ENCODE assay signal across 10 cellular contexts in genomic region chr2:234203135-234203984, GRCh38.
DNase-seq lines count a peak whose midpoint lies in the region; ATAC-seq, FAIRE-seq and TF ChIP-seq lines count a peak whose summit lies in the region.
"Had no signal": no experiment of that assay in that cellular context is flagged by ENCODE, and none has a peak within 500 bp of the region (broad histone marks: within the 10 kb centered on the region; RNA-seq: fewer than 3 reads in every experiment).

No MANE protein-coding gene starts in this region.

- H3K36me3 Mint-ChIP-seq in natural killer cell treated with Interleukin-12 subunit alpha and Interleukin-12 subunit beta and Interleukin-15 and Interleukin-18, amount 100 ng/mL, for 72 hours = peaks cover 4% of the 10 kb centered on the region

- H3K27ac ChIP-seq in A673 (ENCODE audit: low read depth, low read length, poor library complexity, severe bottlenecking) = no peak overlapping the region
- no peak overlapping the region for H3K27ac ChIP-seq in HepG2 (ENCODE audit: extremely low read length, insufficient read depth, low read length)

- DNase-seq in A673 (ENCODE audit: low spot score) (peak; percentile 82), H54 (ENCODE audit: insufficient read length, low spot score) (peak; percentile 58), astrocyte of the hippocampus (ENCODE audit: low read depth, low spot score) (peak; percentile 95), HepG2 (ENCODE audit: low spot score) (peak; percentile 70), NCI-H2171 (lab: John Stamatoyannopoulos, UW) (no peak), KBM-7 (no peak)
- DNase-seq in stimulated activated naive CD4-positive, alpha-beta T cell treated with Interleukin-2 at 50 U/mL for 16 hours (lab: John Stamatoyannopoulos, UW) = no peak
- no peak for DNase-seq in natural killer cell treated with Interleukin-12 subunit alpha and Interleukin-12 subunit beta and Interleukin-15 and Interleukin-18, amount 100 ng/mL, for 72 hours (ENCODE audit: low spot score)
- DNase-seq: OCI-M1 had no signal

- H3K4me1 Mint-ChIP-seq in natural killer cell treated with Interleukin-12 subunit alpha and Interleukin-12 subunit beta and Interleukin-15 and Interleukin-18, amount 100 ng/mL, for 72 hours (ENCODE audit: low read depth in 2 of 2) = peaks cover 2 to 6% of the 10 kb centered on the region in 2 donors

- no peaks in the 10 kb centered on the region for H4K20me1 ChIP-seq in HepG2 (ENCODE audit: insufficient read depth, low read length)

- H3K79me2 ChIP-seq in HepG2 (ENCODE audit: insufficient read depth, low read length) = no peaks in the 10 kb centered on the region

- CTCF ChIA-PET in A673 (lab: Charles Lee) = no interaction called here
- CTCF ChIA-PET in HepG2 (lab: Yijun Ruan, JAX; ENCODE audit: low intra/inter-chr PET ratio, low total read pairs) = no interaction called here

- H3K9ac ChIP-seq in HepG2 (ENCODE audit: insufficient read depth, low read depth, low read length) = no peak overlapping the region

- no peak overlapping the region for H3K27ac Mint-ChIP-seq in natural killer cell treated with Interleukin-12 subunit alpha and Interleukin-12 subunit beta and Interleukin-15 and Interleukin-18, amount 100 ng/mL, for 72 hours
- H3K27ac Mint-ChIP-seq: activated naive CD8-positive, alpha-beta T cell had no signal

- POLR2A ChIA-PET in A673 (lab: Charles Lee; ENCODE audit: low non-redundant PET) (no interaction called here), HepG2 (lab: Yijun Ruan, JAX) (no interaction called here)

- WGBS in HepG2 (ENCODE audit: low lambda C conversion rate) = 17% methylated on average over 12 of the region's 12 CpGs

- TF ChIP-seq CTCF in A673 (conservative IDR thresholded peaks at IDR 0.05; ENCODE audit: low read depth, low read length) (no peak), HepG2 (CRISPR knock-in tag; IDR thresholded peaks at IDR 0.05) (no peak)

- peaks cover 3% of the 10 kb centered on the region for H3K4me1 ChIP-seq in A673 (ENCODE audit: insufficient read depth, low read length, poor library complexity, severe bottlenecking)
- H3K4me1 ChIP-seq in HepG2 (ENCODE audit: insufficient read depth, low read length) = no peaks in the 10 kb centered on the region; the same call in 1 of the 2 replicates

- H3K36me3 ChIP-seq in A673 (ENCODE audit: insufficient read depth, low read length, poor library complexity, severe bottlenecking) = no peaks in the 10 kb centered on the region
- H3K36me3 ChIP-seq in HepG2 (replicated peaks in 1 of 2; ENCODE audit: control insufficient read depth in 1 of 2, insufficient read depth in 2 of 2, low read length in 2 of 2) = no peaks in the 10 kb centered on the region

- intact Hi-C loops in A673 (cut with micrococcal nuclease; ENCODE audit: unreplicated experiment) = no loop called here
- intact Hi-C loops in HepG2 (cut with micrococcal nuclease; ENCODE audit: unreplicated experiment) = no loop called here

- TF ChIP-seq EP300 in HepG2 (IDR thresholded peaks at IDR 0.05; ENCODE audit: low read depth in 2 of 2, low read length in 2 of 2) (no peak), HepG2 (CRISPR knock-in tag; IDR thresholded peaks at IDR 0.05; ENCODE audit: borderline replicate concordance) (no peak)

- H3K4me2 ChIP-seq in HepG2 (ENCODE audit: low read depth, low read length) = no peak overlapping the region

- H2AFZ ChIP-seq in HepG2 (ENCODE audit: low read length) = no peak overlapping the region

- BruUV-seq in A673 (replicated peaks; lab: Mats Ljungman, UMichigan) (no TSS peak), HepG2 (replicated peaks; lab: Mats Ljungman, UMichigan) (no TSS peak)

- ATAC-seq in HepG2 = peak; percentile 72
- no peak for ATAC-seq in natural killer cell treated with Interleukin-12 subunit alpha and Interleukin-12 subunit beta and Interleukin-15 and Interleukin-18, amount 100 ng/mL, for 72 hours

- H3K27me3 ChIP-seq in A673 (replicated peaks; ENCODE audit: insufficient read depth, low read depth, low read length, poor library complexity) (no peaks in the 10 kb centered on the region), HepG2 (ENCODE audit: control insufficient read depth in 1 of 2, insufficient read depth in 2 of 2, low read length in 2 of 2) (peaks cover 0 to 16% of the 10 kb centered on the region in 2 experiments; a peak in 3 of 5 replicates)

- TF ChIP-seq POLR2A in H54 (IDR thresholded peaks at IDR 0.05; ENCODE audit: low read depth, low read length) = no peak
- no peak for TF ChIP-seq POLR2A in HepG2 (IDR thresholded peaks at IDR 0.05; ENCODE audit: insufficient read depth in 1 of 2, low read depth in 2 of 2, low read length in 2 of 2)

- H3K4me3 ChIP-seq in A673 (ENCODE audit: low read depth, low read length, poor library complexity, severe bottlenecking) (no peak overlapping the region), HepG2 (replicated peaks in 1 of 3; ENCODE audit: insufficient read depth in 1 of 3, low read depth in 2 of 3, low read length in 3 of 3) (no peak overlapping the region)

- in situ Hi-C loops in HepG2 (cut with HindIII; ENCODE audit: extremely low pct_ligation_motif_present, low pct_unique_long_range_greater_than_20kb) (no loop called here), KBM-7 (cut with MboI; ENCODE audit: low pct_unique_long_range_greater_than_20kb, low sequenced_read_pairs) (no loop called here)

- H3K27me3 Mint-ChIP-seq in natural killer cell treated with Interleukin-12 subunit alpha and Interleukin-12 subunit beta and Interleukin-15 and Interleukin-18, amount 100 ng/mL, for 72 hours = peaks cover 0 to 4% of the 10 kb centered on the region in 2 donors
- H3K27me3 Mint-ChIP-seq: activated naive CD8-positive, alpha-beta T cell had no signal

- no peak for TF ChIP-seq RAD21 in HepG2 (CRISPR knock-in tag; IDR thresholded peaks at IDR 0.05)

- H3K9me3 Mint-ChIP-seq in natural killer cell treated with Interleukin-12 subunit alpha and Interleukin-12 subunit beta and Interleukin-15 and Interleukin-18, amount 100 ng/mL, for 72 hours = no peaks in the 10 kb centered on the region

- H3K4me3 Mint-ChIP-seq in natural killer cell treated with Interleukin-12 subunit alpha and Interleukin-12 subunit beta and Interleukin-15 and Interleukin-18, amount 100 ng/mL, for 72 hours = no peak overlapping the region
- H3K4me3 Mint-ChIP-seq: activated naive CD8-positive, alpha-beta T cell had no signal

- FAIRE-seq in H54 (lab: Jason Lieb, UNC) (peak; percentile 94), HepG2 (lab: Jason Lieb, UNC) (peak; percentile 8)

- no peaks in the 10 kb centered on the region for H3K9me3 ChIP-seq in A673 (ENCODE audit: low read depth, low read length, poor library complexity, severe bottlenecking)
- H3K9me3 ChIP-seq in HepG2 (ENCODE audit: low read length) = no peaks in the 10 kb centered on the region

TF ChIP-seq in HepG2, 621 proteins besides CTCF, POLR2A, EP300 and RAD21:
- TF ChIP-seq TCF7 (IDR thresholded peaks at IDR 0.05; ENCODE audit: low read depth) (peak; percentile 70), ARID5B (CRISPR knock-in tag; IDR thresholded peaks at IDR 0.05) (peak; percentile 20; the same call in 1 of the 2 replicates), ZNF432 (CRISPR knock-in tag; IDR thresholded peaks at IDR 0.05; ENCODE audit: borderline replicate concordance) (no peak), JUNB (CRISPR knock-in tag; IDR thresholded peaks at IDR 0.05; ENCODE audit: borderline replicate concordance) (peak; percentile 53; the same call in 1 of the 2 replicates), ZNF101 (CRISPR knock-in tag; IDR thresholded peaks at IDR 0.05; ENCODE audit: borderline replicate concordance, low read depth) (0 out of 2 replicates have a peak, but pooled peaks have one; percentile 82), FOSL1 (CRISPR knock-in tag; IDR thresholded peaks at IDR 0.05; ENCODE audit: borderline replicate concordance) (peak; percentile 55; the same call in 1 of the 2 replicates), FOSL2 (CRISPR knock-in tag; IDR thresholded peaks at IDR 0.05) (peak; percentile 91), MAFK (conservative IDR thresholded peaks at IDR 0.05 in 1 of 2, IDR thresholded peaks at IDR 0.05 in 1 of 2; ENCODE audit: low read length in 2 of 2) (0 out of 4 replicates have a peak, but pooled peaks of 1 of the 2 experiments have one; percentile 18), TBX3 (IDR thresholded peaks at IDR 0.05; ENCODE audit: borderline replicate concordance) (peak; percentile 53; the same call in 1 of the 2 replicates), MBNL3 (CRISPR knock-in tag; conservative IDR thresholded peaks at IDR 0.05) (no peak), NFE2L2 (IDR thresholded peaks at IDR 0.05; ENCODE audit: low read length) (peak; percentile 75)
TF ChIP-seq in HepG2: peak in this region for 9.

Comparison
In these comparisons a context has a peak if more than half of its experiments do, and no peak if none do; other contexts are left out.
1. DNase-seq: peak in A673 (single experiment), H54 (single experiment), astrocyte of the hippocampus (single experiment) and HepG2 (single experiment); none in NCI-H2171 (single experiment), stimulated activated naive CD4-positive, alpha-beta T cell treated with Interleukin-2 at 50 U/mL for 16 hours (single experiment), natural killer cell treated with Interleukin-12 subunit alpha and Interleukin-12 subunit beta and Interleukin-15 and Interleukin-18, amount 100 ng/mL, for 72 hours (single experiment) and KBM-7 (single experiment).